Comparison of ENCODE assay signal across 19 cellular contexts in genomic region chr6:149097794-149098193, GRCh38.
"Had no signal": no experiment of that assay in that cellular context is flagged by ENCODE, and none has a peak within 500 bp of the region (broad histone marks: within the 10 kb centered on the region; RNA-seq: fewer than 3 reads in every experiment).

No MANE protein-coding gene starts in this region.

- H3K27me3 ChIP-seq: esophagus muscularis mucosa, gastroesophageal sphincter, left lung, SJCRH30, thyroid gland had no signal

- H3K9me3 ChIP-seq: thyroid gland had no signal

- H3K4me1 ChIP-seq: SJCRH30 had no signal

- H3K4me3 ChIP-seq: esophagus muscularis mucosa, gastroesophageal sphincter, heart left ventricle, left lung, SJCRH30, thyroid gland had no signal

- DNase-seq: activated CD4-positive, alpha-beta T cell treated with anti-CD3 and anti-CD28 coated beads for 4 hours; activated T-cell treated with anti-CD3 and anti-CD28 coated beads, Interleukin-2, amount 50 U/mL, for 4 hours; cerebellar nuclear complex; effector CD8-positive, alpha-beta T cell; heart left ventricle; kidney; left lung; retina; SJCRH30; stimulated activated CD4-positive, alpha-beta T cell treated with anti-CD3 and anti-CD28 coated beads, Interleukin-12 subunit alpha, Interleukin-12 subunit beta, amount 100 ng/mL, for 4 hours; stimulated activated CD4-positive, alpha-beta T cell treated with anti-CD3 and anti-CD28 coated beads, Interleukin-1b, Interleukin-23, amount 100 ng/mL, for 48 hours; stimulated activated CD8-positive, alpha-beta memory T cell treated with anti-CD3 and anti-CD28 coated beads, Interleukin-4, amount 100 ng/mL, for 48 hours; stimulated activated naive CD4-positive, alpha-beta T cell treated with Interleukin-2 at 50 U/mL for 16 hours; thyroid gland had no signal

- FAIRE-seq: bronchial epithelial cell, kidney, TTC549 had no signal

- H3K27ac ChIP-seq: esophagus muscularis mucosa, gastroesophageal sphincter, heart left ventricle, left lung, SJCRH30, thyroid gland had no signal

- H3K4me3 Mint-ChIP-seq: activated T-cell treated with anti-CD3 and anti-CD28 coated beads, Interleukin-2, amount 50 U/mL, for 4 hours; mesothelial cell of epicardium had no signal

- H3K27ac Mint-ChIP-seq: mesothelial cell of epicardium had no signal

- H3K36me3 ChIP-seq: esophagus muscularis mucosa, gastroesophageal sphincter, heart left ventricle, left lung, SJCRH30, thyroid gland had no signal

- ATAC-seq: activated T-cell treated with anti-CD3 and anti-CD28 coated beads, Interleukin-2, amount 50 U/mL, for 4 hours; gastroesophageal sphincter; heart left ventricle; left lung had no signal
